Comparison of ENCODE assay signal across 8 cellular contexts in the genomic region with DNA sequence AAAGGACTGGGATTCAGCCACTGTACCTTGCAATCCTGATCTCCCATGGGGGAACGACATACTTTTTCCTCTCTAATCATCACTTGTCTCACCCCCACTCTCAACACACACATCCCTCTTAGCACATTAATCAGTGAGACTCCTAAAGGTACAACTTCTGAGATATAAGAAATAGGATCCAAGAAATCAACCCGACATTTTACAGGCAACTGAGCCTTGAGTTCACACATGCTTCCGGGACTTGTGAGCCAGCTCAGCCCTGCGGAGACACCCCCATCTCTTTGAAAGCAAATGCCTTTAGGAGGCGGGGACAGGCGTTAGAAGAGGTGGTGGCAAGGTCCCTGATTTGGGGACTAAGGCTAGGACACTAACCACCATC. TPM values are rescaled to one million over a fixed set of nuclear protein-coding genes. Genes with fewer than 3 reads are reported as not detected.
DNase-seq lines count a peak whose midpoint lies in the region; ATAC-seq and TF ChIP-seq lines count a peak whose summit lies in the region.

No MANE protein-coding gene starts in this region.

- H3K27ac ChIP-seq in VCaP (peak overlapping the region; percentile 82), colonic mucosa (peak overlapping the region; percentile 84)

- DNase-seq in Caco-2 (peak; percentile 63 to 72), colonic mucosa (peak; percentile 65), neural crest cell (ENCODE audit: low read depth, low spot score) (no peak), KG1 (lab: John Stamatoyannopoulos, UW) (no peak)

- H3K9me3 ChIP-seq in Caco-2 (no peaks in the 10 kb centered on the region), colonic mucosa (no peaks in the 10 kb centered on the region)

- POLR2A ChIA-PET in Caco-2 (lab: Charles Lee), result no interaction called here

- no TSS peak for BruUV-seq in Caco-2 (replicated peaks; lab: Mats Ljungman, UMichigan)

- CTCF ChIA-PET in Caco-2 (lab: Charles Lee), result interaction anchor here (0.6 to 1.2 kb wide), 4 partner anchors 10 to 99 kb away, joined by 3 to 4 read pairs (median 3); partner anchors contain the start of gene PCNX1

- H3K9ac ChIP-seq in colonic mucosa (ENCODE audit: low read depth in 2 of 2, low read length in 2 of 2), result peak overlapping the region; percentile 47 to 61

- TF ChIP-seq CTCF in Caco-2 (IDR thresholded peaks at IDR 0.05; ENCODE audit: insufficient read depth in 1 of 2, low read depth in 1 of 2, low read length in 1 of 2, severe bottlenecking in 1 of 2, unreplicated experiment in 1 of 2), result no peak
- TF ChIP-seq CTCF in VCaP (conservative IDR thresholded peaks at IDR 0.05), result no peak
- no peak for TF ChIP-seq CTCF in colonic mucosa (IDR thresholded peaks at IDR 0.05)
- no peak for TF ChIP-seq CTCF in neural crest cell (conservative IDR thresholded peaks at IDR 0.05)

- no peaks in the 10 kb centered on the region for H3K27me3 ChIP-seq in Caco-2 (replicated peaks; ENCODE audit: control insufficient read depth, insufficient read depth, low read length)
- no peaks in the 10 kb centered on the region for H3K27me3 ChIP-seq in colonic mucosa

- peak; percentile 26 for ATAC-seq in HG03159 (IDR thresholded peaks at IDR 0.05; ENCODE audit: unreplicated experiment)
- no peak for ATAC-seq in HG02870 (IDR thresholded peaks at IDR 0.05; ENCODE audit: unreplicated experiment)
- ATAC-seq in GM18861 (IDR thresholded peaks at IDR 0.05; ENCODE audit: unreplicated experiment), result no peak

- H3K9me3 Mint-ChIP-seq in Caco-2 (ENCODE audit: unreplicated experiment), result no peaks in the 10 kb centered on the region
- peaks cover 2% of the 10 kb centered on the region for H3K9me3 Mint-ChIP-seq in neural crest cell

- peak overlapping the region; percentile 93 for H3K27ac Mint-ChIP-seq in Caco-2 (ENCODE audit: unreplicated experiment)
- H3K27ac Mint-ChIP-seq in neural crest cell (ENCODE audit: unreplicated experiment), result no peak overlapping the region

- H3K4me1 ChIP-seq in Caco-2, result peaks cover 27% of the 10 kb centered on the region
- no peaks in the 10 kb centered on the region for H3K4me1 ChIP-seq in colonic mucosa

- H3K4me3 Mint-ChIP-seq in Caco-2 (ENCODE audit: unreplicated experiment) (no peak overlapping the region), neural crest cell (peak overlapping the region; percentile 83)

- H3K36me3 ChIP-seq in Caco-2 (ENCODE audit: control insufficient read depth, insufficient read depth, low read length), result no peaks in the 10 kb centered on the region; the same call in 1 of the 2 replicates
- no peaks in the 10 kb centered on the region for H3K36me3 ChIP-seq in colonic mucosa

- H3K36me3 Mint-ChIP-seq in Caco-2 (ENCODE audit: insufficient read depth, unreplicated experiment) (peaks cover 13% of the 10 kb centered on the region), neural crest cell (ENCODE audit: low read depth) (no peaks in the 10 kb centered on the region)

- H3K4me1 Mint-ChIP-seq in Caco-2 (ENCODE audit: low read depth, unreplicated experiment) (peaks cover 6% of the 10 kb centered on the region), neural crest cell (peaks cover 6% of the 10 kb centered on the region)

- peak overlapping the region; percentile 96 for H3K4me3 ChIP-seq in Caco-2 (ENCODE audit: low read depth, low read length)
- H3K4me3 ChIP-seq in colonic mucosa, result peak overlapping the region; percentile 85

- intact Hi-C loops in Caco-2 (cut with micrococcal nuclease; ENCODE audit: unreplicated experiment), result loop anchor here (2.0 to 5.0 kb wide), 3 partner anchors 91 to 185 kb away; partner anchors contain the start of gene TTC9
- intact Hi-C loops in colonic mucosa (cut with DNase I), result no loop called here

- H3K27me3 Mint-ChIP-seq in Caco-2 (ENCODE audit: insufficient read depth, unreplicated experiment) (no peaks in the 10 kb centered on the region), neural crest cell (ENCODE audit: low read depth) (peaks cover 14% of the 10 kb centered on the region)

RNA-seq across cellular contexts. Expression of gene MAP3K9, which starts 1.3 kb away (rescaled TPM):
- 19.5 and 20.3 TPM in 2 replicates for total RNA-seq in Caco-2 (2022)
- 10 to 100 TPM; 10.6 to 13.0 TPM for total RNA-seq in colonic mucosa
- 10.3 and 11.2 TPM in 2 replicates for total RNA-seq in neural crest cell

Comparison
In these comparisons a context has a peak if more than half of its experiments do, and no peak if none do; other contexts are left out.
1. DNase-seq: peak in Caco-2 (2 of 2) and colonic mucosa (single experiment); none in neural crest cell (single experiment) and KG1 (single experiment).